In genomic region chr17:68614718-68615117, GRCh38 we compare ENCODE assay signal across 4 cellular contexts. TPM values are rescaled to one million over a fixed set of nuclear protein-coding genes. Genes with fewer than 3 reads are reported as not detected.
"Had no signal": no experiment of that assay in that cellular context is flagged by ENCODE, and none has a peak within 500 bp of the region (broad histone marks: within the 10 kb centered on the region; RNA-seq: fewer than 3 reads in every experiment).

No MANE protein-coding gene starts in this region.

- H3K4me2 ChIP-seq: GM23338 had no signal

- DNase-seq: H9, IMR-90 had no signal

- H3K4me3 ChIP-seq: GM23338 had no signal

RNA-seq across cellular contexts. Expression of gene FAM20A, which starts 13.6 kb away (rescaled TPM):
- total RNA-seq: HT-29, IMR-90 had no signal
- polyA plus RNA-seq: IMR-90 had no signal
